Comparison of ENCODE assay signal across 9 cellular contexts in genomic region chr1:234875953-234876814, GRCh38.
DNase-seq lines count a peak whose midpoint lies in the region; ATAC-seq and TF ChIP-seq lines count a peak whose summit lies in the region.
"Had no signal": no experiment of that assay in that cellular context is flagged by ENCODE, and none has a peak within 500 bp of the region (broad histone marks: within the 10 kb centered on the region; RNA-seq: fewer than 3 reads in every experiment).

No MANE protein-coding gene starts in this region.

- no peaks in the 10 kb centered on the region for H3K27me3 ChIP-seq in prostate gland (replicated peaks; ENCODE audit: insufficient read depth)

- H3K4me1 ChIP-seq in prostate gland (replicated peaks), result no peaks in the 10 kb centered on the region

- CTCF ChIA-PET in activated CD8-positive, alpha-beta T cell treated with anti-CD3 and anti-CD28 coated beads for 36 hours (lab: Charles Lee), result interaction anchor here (1.1 kb wide), 1 partner anchor 50 kb away, joined by 4 read pairs; no protein-coding TSS in a partner anchor
- CTCF ChIA-PET in activated CD8-positive, alpha-beta T cell treated with anti-CD3 and anti-CD28 coated beads, Interleukin-2, amount 10 ng/mL, durations not matched to agents 7 days and 5 days (lab: Charles Lee), result interaction anchor here (0.8 to 1.6 kb wide), 4 partner anchors 30 to 389 kb away, joined by 3 to 4 read pairs (median 3); no protein-coding TSS in a partner anchor

- H3K9me3 Mint-ChIP-seq in activated CD8-positive, alpha-beta T cell treated with anti-CD3 and anti-CD28 coated beads for 36 hours, result no peaks in the 10 kb centered on the region
- no peaks in the 10 kb centered on the region for H3K9me3 Mint-ChIP-seq in activated CD8-positive, alpha-beta T cell treated with anti-CD3 and anti-CD28 coated beads, Interleukin-2, amount 10 ng/mL, durations not matched to agents 7 days and 5 days (ENCODE audit: insufficient read depth)
- no peaks in the 10 kb centered on the region for H3K9me3 Mint-ChIP-seq in T-helper 2 cell treated with Interferon-gamma antibody and Interleukin-4, amounts not matched to agents 5 μg/mL and 100 μg/mL, for 36 hours
- no peaks in the 10 kb centered on the region for H3K9me3 Mint-ChIP-seq in stimulated activated naive CD8-positive, alpha-beta T cell treated with anti-CD3 and anti-CD28 coated beads, Interleukin-15, amount 100 ng/mL, for 72 hours
- H3K9me3 Mint-ChIP-seq: CD4-positive, CD25-positive, alpha-beta regulatory T cell had no signal

- H3K27ac Mint-ChIP-seq in activated CD8-positive, alpha-beta T cell treated with anti-CD3 and anti-CD28 coated beads for 36 hours, result peak overlapping the region; percentile 82
- H3K27ac Mint-ChIP-seq in activated CD8-positive, alpha-beta T cell treated with anti-CD3 and anti-CD28 coated beads, Interleukin-2, amount 10 ng/mL, durations not matched to agents 7 days and 5 days, result no peak overlapping the region
- no peak overlapping the region for H3K27ac Mint-ChIP-seq in T-helper 2 cell treated with Interferon-gamma antibody and Interleukin-4, amounts not matched to agents 5 μg/mL and 100 μg/mL, for 36 hours
- H3K27ac Mint-ChIP-seq in stimulated activated naive CD8-positive, alpha-beta T cell treated with anti-CD3 and anti-CD28 coated beads, Interleukin-15, amount 100 ng/mL, for 72 hours, result peak overlapping the region; percentile 72 to 91
- H3K27ac Mint-ChIP-seq: CD4-positive, CD25-positive, alpha-beta regulatory T cell had no signal

- H3K36me3 ChIP-seq in prostate gland, result no peaks in the 10 kb centered on the region

- H3K4me1 Mint-ChIP-seq in activated CD8-positive, alpha-beta T cell treated with anti-CD3 and anti-CD28 coated beads for 36 hours (ENCODE audit: low read depth), result peaks cover 43% of the 10 kb centered on the region
- peaks cover 57% of the 10 kb centered on the region for H3K4me1 Mint-ChIP-seq in activated CD8-positive, alpha-beta T cell treated with anti-CD3 and anti-CD28 coated beads, Interleukin-2, amount 10 ng/mL, durations not matched to agents 7 days and 5 days (ENCODE audit: low read depth)
- peaks cover 46% of the 10 kb centered on the region for H3K4me1 Mint-ChIP-seq in T-helper 2 cell treated with Interferon-gamma antibody and Interleukin-4, amounts not matched to agents 5 μg/mL and 100 μg/mL, for 36 hours (ENCODE audit: low read depth)
- peaks cover 69% of the 10 kb centered on the region for H3K4me1 Mint-ChIP-seq in stimulated activated naive CD8-positive, alpha-beta T cell treated with anti-CD3 and anti-CD28 coated beads, Interleukin-15, amount 100 ng/mL, for 72 hours

- POLR2A ChIA-PET in activated CD8-positive, alpha-beta T cell treated with anti-CD3 and anti-CD28 coated beads for 36 hours (lab: Charles Lee), result interaction anchor here (0.6 kb wide), 1 partner anchor 125 kb away, joined by 4 read pairs; no protein-coding TSS in a partner anchor
- POLR2A ChIA-PET in activated CD8-positive, alpha-beta T cell treated with anti-CD3 and anti-CD28 coated beads, Interleukin-2, amount 10 ng/mL, durations not matched to agents 7 days and 5 days (lab: Charles Lee), result no interaction called here

- DNase-seq in activated CD8-positive, alpha-beta T cell treated with anti-CD3 and anti-CD28 coated beads for 36 hours, result peak; percentile 82
- DNase-seq in activated CD8-positive, alpha-beta T cell treated with anti-CD3 and anti-CD28 coated beads, Interleukin-2, amount 10 ng/mL, durations not matched to agents 7 days and 5 days, result no peak
- DNase-seq in T-helper 2 cell treated with Interferon-gamma antibody and Interleukin-4, amounts not matched to agents 5 μg/mL and 100 μg/mL, for 36 hours (ENCODE audit: low spot score), result peak; percentile 85
- DNase-seq in inferior parietal cortex (ENCODE audit: extremely low spot score) (peak; percentile 77), substantia nigra (lab: John Stamatoyannopoulos, UW) (no peak), prostate gland (ENCODE audit: low spot score) (no peak)
- peak in 1 of 2 donors; percentile 65 for DNase-seq in stimulated activated naive CD8-positive, alpha-beta T cell treated with anti-CD3 and anti-CD28 coated beads, Interleukin-15, amount 100 ng/mL, for 72 hours
- DNase-seq: CD4-positive, CD25-positive, alpha-beta regulatory T cell had no signal

- no peak overlapping the region for H3K27ac ChIP-seq in substantia nigra (ENCODE audit: low read depth, low read length, poor library complexity, severe bottlenecking)
- H3K27ac ChIP-seq in prostate gland, result no peak overlapping the region

- no peaks in the 10 kb centered on the region for H3K27me3 Mint-ChIP-seq in activated CD8-positive, alpha-beta T cell treated with anti-CD3 and anti-CD28 coated beads for 36 hours
- H3K27me3 Mint-ChIP-seq in activated CD8-positive, alpha-beta T cell treated with anti-CD3 and anti-CD28 coated beads, Interleukin-2, amount 10 ng/mL, durations not matched to agents 7 days and 5 days (ENCODE audit: low read depth), result no peaks in the 10 kb centered on the region
- H3K27me3 Mint-ChIP-seq in T-helper 2 cell treated with Interferon-gamma antibody and Interleukin-4, amounts not matched to agents 5 μg/mL and 100 μg/mL, for 36 hours (ENCODE audit: low read depth), result no peaks in the 10 kb centered on the region
- no peaks in the 10 kb centered on the region for H3K27me3 Mint-ChIP-seq in stimulated activated naive CD8-positive, alpha-beta T cell treated with anti-CD3 and anti-CD28 coated beads, Interleukin-15, amount 100 ng/mL, for 72 hours

- 76% methylated on average over 15 of the region's 15 CpGs for WGBS in prostate gland

- H3K4me3 Mint-ChIP-seq in activated CD8-positive, alpha-beta T cell treated with anti-CD3 and anti-CD28 coated beads for 36 hours, result no peak overlapping the region
- H3K4me3 Mint-ChIP-seq in activated CD8-positive, alpha-beta T cell treated with anti-CD3 and anti-CD28 coated beads, Interleukin-2, amount 10 ng/mL, durations not matched to agents 7 days and 5 days, result no peak overlapping the region
- H3K4me3 Mint-ChIP-seq in T-helper 2 cell treated with Interferon-gamma antibody and Interleukin-4, amounts not matched to agents 5 μg/mL and 100 μg/mL, for 36 hours, result no peak overlapping the region
- peak overlapping the region; percentile 6 to 32 for H3K4me3 Mint-ChIP-seq in stimulated activated naive CD8-positive, alpha-beta T cell treated with anti-CD3 and anti-CD28 coated beads, Interleukin-15, amount 100 ng/mL, for 72 hours
- H3K4me3 Mint-ChIP-seq: CD4-positive, CD25-positive, alpha-beta regulatory T cell had no signal

- no peak for TF ChIP-seq CTCF in activated CD8-positive, alpha-beta T cell treated with anti-CD3 and anti-CD28 coated beads for 36 hours (IDR thresholded peaks at IDR 0.05)
- TF ChIP-seq CTCF in prostate gland (IDR thresholded peaks at IDR 0.05), result no peak

- TF ChIP-seq POLR2A in prostate gland (IDR thresholded peaks at IDR 0.05), result no peak

- H3K36me3 Mint-ChIP-seq in activated CD8-positive, alpha-beta T cell treated with anti-CD3 and anti-CD28 coated beads for 36 hours (ENCODE audit: low read depth), result no peaks in the 10 kb centered on the region
- H3K36me3 Mint-ChIP-seq in activated CD8-positive, alpha-beta T cell treated with anti-CD3 and anti-CD28 coated beads, Interleukin-2, amount 10 ng/mL, durations not matched to agents 7 days and 5 days (ENCODE audit: low read depth), result peaks cover 3% of the 10 kb centered on the region
- no peaks in the 10 kb centered on the region for H3K36me3 Mint-ChIP-seq in T-helper 2 cell treated with Interferon-gamma antibody and Interleukin-4, amounts not matched to agents 5 μg/mL and 100 μg/mL, for 36 hours (ENCODE audit: low read depth)
- H3K36me3 Mint-ChIP-seq: CD4-positive, CD25-positive, alpha-beta regulatory T cell had no signal

- intact Hi-C loops in activated CD8-positive, alpha-beta T cell treated with anti-CD3 and anti-CD28 coated beads for 36 hours (cut with micrococcal nuclease), result no loop called here
- intact Hi-C loops in prostate gland (cut with DNase I), result no loop called here

- no peaks in the 10 kb centered on the region for H3K9me3 ChIP-seq in prostate gland

- no peak overlapping the region for H3K4me3 ChIP-seq in prostate gland

- peak; percentile 81 for ATAC-seq in activated CD8-positive, alpha-beta T cell treated with anti-CD3 and anti-CD28 coated beads for 36 hours
- no peak for ATAC-seq in activated CD8-positive, alpha-beta T cell treated with anti-CD3 and anti-CD28 coated beads, Interleukin-2, amount 10 ng/mL, durations not matched to agents 7 days and 5 days
- peak; percentile 87 for ATAC-seq in stimulated activated naive CD8-positive, alpha-beta T cell treated with anti-CD3 and anti-CD28 coated beads, Interleukin-15, amount 100 ng/mL, for 72 hours
- no peak for ATAC-seq in GM21360 (IDR thresholded peaks at IDR 0.05; ENCODE audit: unreplicated experiment)

Comparison
In these comparisons a context has a peak if more than half of its experiments do, and no peak if none do; other contexts are left out.
1. ATAC-seq: peak in activated CD8-positive, alpha-beta T cell treated with anti-CD3 and anti-CD28 coated beads for 36 hours (single experiment) and stimulated activated naive CD8-positive, alpha-beta T cell treated with anti-CD3 and anti-CD28 coated beads, Interleukin-15, amount 100 ng/mL, for 72 hours (single experiment); none in activated CD8-positive, alpha-beta T cell treated with anti-CD3 and anti-CD28 coated beads, Interleukin-2, amount 10 ng/mL, durations not matched to agents 7 days and 5 days (single experiment) and GM21360 (single experiment).
2. DNase-seq: peak in activated CD8-positive, alpha-beta T cell treated with anti-CD3 and anti-CD28 coated beads for 36 hours (single experiment), T-helper 2 cell treated with Interferon-gamma antibody and Interleukin-4, amounts not matched to agents 5 μg/mL and 100 μg/mL, for 36 hours (single experiment) and inferior parietal cortex (single experiment); none in activated CD8-positive, alpha-beta T cell treated with anti-CD3 and anti-CD28 coated beads, Interleukin-2, amount 10 ng/mL, durations not matched to agents 7 days and 5 days (single experiment), substantia nigra (0 of 49) and prostate gland (single experiment).
3. H3K27ac Mint-ChIP-seq: peak in activated CD8-positive, alpha-beta T cell treated with anti-CD3 and anti-CD28 coated beads for 36 hours (single experiment) and stimulated activated naive CD8-positive, alpha-beta T cell treated with anti-CD3 and anti-CD28 coated beads, Interleukin-15, amount 100 ng/mL, for 72 hours (2 of 2); none in activated CD8-positive, alpha-beta T cell treated with anti-CD3 and anti-CD28 coated beads, Interleukin-2, amount 10 ng/mL, durations not matched to agents 7 days and 5 days (single experiment) and T-helper 2 cell treated with Interferon-gamma antibody and Interleukin-4, amounts not matched to agents 5 μg/mL and 100 μg/mL, for 36 hours (single experiment).
4. H3K4me3 Mint-ChIP-seq: peak in stimulated activated naive CD8-positive, alpha-beta T cell treated with anti-CD3 and anti-CD28 coated beads, Interleukin-15, amount 100 ng/mL, for 72 hours (2 of 2); none in activated CD8-positive, alpha-beta T cell treated with anti-CD3 and anti-CD28 coated beads for 36 hours (single experiment), activated CD8-positive, alpha-beta T cell treated with anti-CD3 and anti-CD28 coated beads, Interleukin-2, amount 10 ng/mL, durations not matched to agents 7 days and 5 days (single experiment) and T-helper 2 cell treated with Interferon-gamma antibody and Interleukin-4, amounts not matched to agents 5 μg/mL and 100 μg/mL, for 36 hours (single experiment).